ENCODE assay signal across 8 cellular contexts in the genomic region with DNA sequence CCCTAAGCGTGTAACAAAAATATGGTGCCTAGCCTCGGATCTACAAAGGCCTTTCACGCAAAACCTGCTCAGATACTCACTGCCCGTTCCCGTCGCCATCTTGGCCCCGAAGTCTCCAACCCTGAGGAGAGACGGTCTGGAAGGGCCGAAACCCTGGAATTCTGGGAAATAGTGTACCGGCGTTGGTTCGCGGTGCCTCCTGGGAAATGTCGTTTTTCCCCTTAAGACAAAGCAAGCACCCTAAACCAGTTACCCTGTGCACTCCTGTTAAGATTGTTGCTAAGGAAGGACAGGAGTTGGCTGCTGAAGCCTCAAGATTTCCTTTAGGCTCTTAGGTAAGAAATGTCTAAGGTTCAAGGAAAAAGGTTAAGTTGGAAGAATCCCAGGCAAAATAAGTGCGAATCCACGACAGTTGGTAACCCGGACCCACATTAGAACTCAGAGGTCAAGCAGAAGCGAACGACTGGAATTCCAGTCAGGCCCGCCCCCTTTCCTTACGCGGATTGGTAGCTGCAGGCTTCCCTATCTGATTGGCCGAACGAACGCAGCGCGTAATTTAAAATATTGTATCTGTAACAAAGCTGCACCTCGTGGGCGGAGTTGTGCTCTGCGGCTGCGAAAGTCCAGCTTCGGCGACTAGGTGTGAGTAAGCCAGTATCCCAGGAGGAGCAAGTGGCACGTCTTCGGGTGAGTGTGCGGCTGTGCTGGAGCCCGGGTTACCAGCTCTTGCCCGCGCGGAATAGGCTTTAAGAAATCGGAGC. TPM values are rescaled to one million over a fixed set of nuclear protein-coding genes. Genes with fewer than 3 reads are reported as not detected.
DNase-seq lines count a peak whose midpoint lies in the region; ATAC-seq and TF ChIP-seq lines count a peak whose summit lies in the region.

A gene with protein sequence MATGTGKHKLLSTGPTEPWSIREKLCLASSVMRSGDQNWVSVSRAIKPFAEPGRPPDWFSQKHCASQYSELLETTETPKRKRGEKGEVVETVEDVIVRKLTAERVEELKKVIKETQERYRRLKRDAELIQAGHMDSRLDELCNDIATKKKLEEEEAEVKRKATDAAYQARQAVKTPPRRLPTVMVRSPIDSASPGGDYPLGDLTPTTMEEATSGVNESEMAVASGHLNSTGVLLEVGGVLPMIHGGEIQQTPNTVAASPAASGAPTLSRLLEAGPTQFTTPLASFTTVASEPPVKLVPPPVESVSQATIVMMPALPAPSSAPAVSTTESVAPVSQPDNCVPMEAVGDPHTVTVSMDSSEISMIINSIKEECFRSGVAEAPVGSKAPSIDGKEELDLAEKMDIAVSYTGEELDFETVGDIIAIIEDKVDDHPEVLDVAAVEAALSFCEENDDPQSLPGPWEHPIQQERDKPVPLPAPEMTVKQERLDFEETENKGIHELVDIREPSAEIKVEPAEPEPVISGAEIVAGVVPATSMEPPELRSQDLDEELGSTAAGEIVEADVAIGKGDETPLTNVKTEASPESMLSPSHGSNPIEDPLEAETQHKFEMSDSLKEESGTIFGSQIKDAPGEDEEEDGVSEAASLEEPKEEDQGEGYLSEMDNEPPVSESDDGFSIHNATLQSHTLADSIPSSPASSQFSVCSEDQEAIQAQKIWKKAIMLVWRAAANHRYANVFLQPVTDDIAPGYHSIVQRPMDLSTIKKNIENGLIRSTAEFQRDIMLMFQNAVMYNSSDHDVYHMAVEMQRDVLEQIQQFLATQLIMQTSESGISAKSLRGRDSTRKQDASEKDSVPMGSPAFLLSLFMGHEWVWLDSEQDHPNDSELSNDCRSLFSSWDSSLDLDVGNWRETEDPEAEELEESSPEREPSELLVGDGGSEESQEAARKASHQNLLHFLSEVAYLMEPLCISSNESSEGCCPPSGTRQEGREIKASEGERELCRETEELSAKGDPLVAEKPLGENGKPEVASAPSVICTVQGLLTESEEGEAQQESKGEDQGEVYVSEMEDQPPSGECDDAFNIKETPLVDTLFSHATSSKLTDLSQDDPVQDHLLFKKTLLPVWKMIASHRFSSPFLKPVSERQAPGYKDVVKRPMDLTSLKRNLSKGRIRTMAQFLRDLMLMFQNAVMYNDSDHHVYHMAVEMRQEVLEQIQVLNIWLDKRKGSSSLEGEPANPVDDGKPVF (minus strand): TSS at position 115 of the 761 bp plus-strand sequence. CDS start 16 bp downstream, at position 99.
KIF20A (plus strand) TSS at position 597 of the 761 bp plus-strand sequence. CDS start 569 bp downstream, outside the sequence.

- TF ChIP-seq POLR2A in GM18505 (IDR thresholded peaks at IDR 0.05; ENCODE audit: borderline replicate concordance, extremely low read depth, insufficient read depth, insufficient read length) (peak; percentile 74), uterus (IDR thresholded peaks at IDR 0.05) (peak; percentile 14 to 16)

- H3K27me3 Mint-ChIP-seq in T-helper 17 cell, result no peaks in the 10 kb centered on the region

- H3K27me3 ChIP-seq in ascending aorta, result no peaks in the 10 kb centered on the region
- no peaks in the 10 kb centered on the region for H3K27me3 ChIP-seq in right cardiac atrium (ENCODE audit: control insufficient read depth, insufficient read depth)
- H3K27me3 ChIP-seq in uterus, result no peaks in the 10 kb centered on the region

- H3K27ac ChIP-seq in ascending aorta (peak within 1 kb of the TSS; percentile 75 to 79), right cardiac atrium (ENCODE audit: low read length) (peak within 1 kb of the TSS; percentile 81), uterus (peak within 1 kb of the TSS; percentile 93 to 95)

- peak; percentile 90 to 94 for DNase-seq in NCI-H187 (lab: John Stamatoyannopoulos, UW)
- DNase-seq in T-helper 17 cell, result peak; percentile 70 to 79 (median 78)
- peak; percentile 89 to 98 for DNase-seq in ascending aorta (ENCODE audit: low spot score in 2 of 2)
- DNase-seq in right cardiac atrium, result peak; percentile 96 to 98 (median 97)
- DNase-seq in pulmonary artery endothelial cell (ENCODE audit: low read depth, low spot score), result peak; percentile 90
- peak; percentile 92 to 97 for DNase-seq in uterus

- no peak within 1 kb of the TSS for H3K27ac Mint-ChIP-seq in T-helper 17 cell

- H3K4me3 Mint-ChIP-seq in T-helper 17 cell, result no peak within 1 kb of the TSS

- WGBS in right cardiac atrium, result under 1% methylated on average over 41 of the region's 41 CpGs

- H3K4me3 ChIP-seq in ascending aorta, result peak within 1 kb of the TSS; percentile 82 to 94
- H3K4me3 ChIP-seq in right cardiac atrium (ENCODE audit: low read length), result peak within 1 kb of the TSS; percentile 95
- H3K4me3 ChIP-seq in uterus, result peak within 1 kb of the TSS; percentile 59 to 93

- ATAC-seq in GM18505 (IDR thresholded peaks at IDR 0.05; ENCODE audit: unreplicated experiment) (peak; percentile 77), HG02943 (IDR thresholded peaks at IDR 0.05; ENCODE audit: low read depth, unreplicated experiment) (peak; percentile 81), T-helper 17 cell (peak; percentile 90), right cardiac atrium (peak; percentile 98)

- TF ChIP-seq CTCF in ascending aorta (IDR thresholded peaks at IDR 0.05) (no peak), uterus (IDR thresholded peaks at IDR 0.05) (peak in 1 of 4 experiments; percentile 16)

- H3K36me3 ChIP-seq in ascending aorta (peaks cover 17 to 34% of the 10 kb centered on the region in 2 donors), uterus (no peaks in the 10 kb centered on the region)

- no peaks in the 10 kb centered on the region for H3K36me3 Mint-ChIP-seq in T-helper 17 cell (ENCODE audit: low read depth)

- peaks cover 8% of the 10 kb centered on the region for H3K4me1 Mint-ChIP-seq in T-helper 17 cell

- intact Hi-C loops in ascending aorta (cut with DNase I) (loop anchor here (2.0 to 5.0 kb wide), 3 partner anchors 34 to 174 kb away; partner anchors contain the start of genes CDC23, CDC25C and KDM3B), right cardiac atrium (cut with DNase I) (no loop called here), uterus (cut with DNase I; ENCODE audit: low total_unique reads) (no loop called here)

- H3K4me1 ChIP-seq in ascending aorta, result peaks cover 0 to 9% of the 10 kb centered on the region in 2 donors
- no peaks in the 10 kb centered on the region for H3K4me1 ChIP-seq in right cardiac atrium (ENCODE audit: control insufficient read depth, insufficient read depth, low read length)
- H3K4me1 ChIP-seq in uterus, result peaks cover 0 to 4% of the 10 kb centered on the region in 2 donors

- H3K9me3 ChIP-seq in T-helper 17 cell (ENCODE audit: control insufficient read depth, low read length, poor library complexity, severe bottlenecking) (no peaks in the 10 kb centered on the region), ascending aorta (no peaks in the 10 kb centered on the region), right cardiac atrium (ENCODE audit: control insufficient read depth, low read length) (no peaks in the 10 kb centered on the region), uterus (no peaks in the 10 kb centered on the region)

RNA-seq across cellular contexts. Expression of the first gene that starts in this region (rescaled TPM):
- total RNA-seq in T-helper 17 cell (10 to 100 TPM; 26.4 to 30.0 TPM), ascending aorta (18.8 TPM), right cardiac atrium (10 to 100 TPM; 22.2 to 38.7 (median 31.6) TPM), pulmonary artery endothelial cell (25.7 and 36.0 TPM in 2 replicates), uterus (10 to 100 TPM; 23.2 to 69.8 (median 58.9) TPM)
- polyA plus RNA-seq in right cardiac atrium, result 23.5 TPM

RNA-seq across cellular contexts. Expression of gene KIF20A, which starts in this region (rescaled TPM):
- total RNA-seq in T-helper 17 cell (under 1 TPM in 1 of 2 donors, not detected in 1; 0.27 TPM), ascending aorta (not detected), right cardiac atrium (1 to 10 TPM in 2 of 4 donors, under 1 TPM in 1, not detected in 1; 0.71 to 1.7 (median 1.4) TPM), pulmonary artery endothelial cell (47.2 and 125 TPM in 2 replicates), uterus (10 to 100 TPM in 1 of 4 donors, not detected in 3; 33.8 TPM)
- 0.18 TPM for polyA plus RNA-seq in right cardiac atrium

Comparison
In these comparisons a context has a peak if more than half of its experiments do, and no peak if none do; other contexts are left out.
1. Peak in every context shown above with its lines: DNase-seq, ATAC-seq, H3K4me3 ChIP-seq and H3K27ac ChIP-seq.